Comparison of ENCODE assay signal across 10 cellular contexts in the genomic region with DNA sequence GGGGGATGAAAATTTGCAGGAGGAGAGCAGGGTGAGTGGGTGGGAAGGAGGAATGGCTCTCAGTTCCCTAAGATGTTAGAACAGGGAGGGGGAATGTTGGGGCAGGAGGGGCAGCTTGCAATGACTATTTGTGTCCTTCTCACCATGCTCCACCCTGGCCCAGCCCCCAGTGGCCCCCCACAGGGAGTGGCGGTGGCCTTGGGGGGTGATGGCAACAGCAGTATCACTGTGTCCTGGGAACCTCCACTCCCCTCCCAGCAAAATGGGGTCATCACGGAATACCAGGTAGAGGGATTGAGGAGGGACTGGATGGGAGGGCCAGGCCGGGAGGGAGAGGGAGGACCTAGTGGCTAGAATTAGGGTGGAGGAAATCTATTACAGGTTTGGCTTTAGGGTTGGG. TPM values are rescaled to one million over a fixed set of nuclear protein-coding genes. Genes with fewer than 3 reads are reported as not detected.
A peak's percentile ranks its signal among the peaks of the same experiment; 100 is the strongest.
DNase-seq lines count a peak whose midpoint lies in the region; ATAC-seq and TF ChIP-seq lines count a peak whose summit lies in the region.
"Had no signal": no experiment of that assay in that cellular context is flagged by ENCODE, and none has a peak within 500 bp of the region (broad histone marks: within the 10 kb centered on the region; RNA-seq: fewer than 3 reads in every experiment).

No MANE protein-coding gene starts in this region.

- peaks cover 32% of the 10 kb centered on the region for H3K27me3 Mint-ChIP-seq in activated CD4-positive, alpha-beta T cell treated with anti-CD3 and anti-CD28 coated beads for 36 hours
- peaks cover 75% of the 10 kb centered on the region for H3K27me3 Mint-ChIP-seq in activated B cell treated with CpG ODN at 0.5 μM for 24 hours

- peaks cover 16% of the 10 kb centered on the region for H3K4me1 Mint-ChIP-seq in activated CD4-positive, alpha-beta T cell treated with anti-CD3 and anti-CD28 coated beads for 36 hours
- peaks cover 18% of the 10 kb centered on the region for H3K4me1 Mint-ChIP-seq in activated B cell treated with CpG ODN at 0.5 μM for 24 hours
- peaks cover 22% of the 10 kb centered on the region for H3K4me1 Mint-ChIP-seq in stimulated activated effector memory CD8-positive, alpha-beta T cell treated with anti-CD3 and anti-CD28 coated beads, Interleukin-12 subunit alpha, Interleukin-12 subunit beta, amount 100 ng/mL, for 72 hours

- POLR2A ChIA-PET in activated CD4-positive, alpha-beta T cell treated with anti-CD3 and anti-CD28 coated beads for 36 hours (lab: Charles Lee), result no interaction called here
- POLR2A ChIA-PET in activated B cell treated with CpG ODN at 0.5 μM for 24 hours (lab: Charles Lee), result no interaction called here

- peak overlapping the region; percentile 65 to 68 for H3K4me3 ChIP-seq in foreskin fibroblast (ENCODE audit: low read depth in 1 of 2, low read length in 2 of 2)

- TF ChIP-seq CTCF in activated B cell treated with CpG ODN at 0.5 μM for 24 hours (IDR thresholded peaks at IDR 0.05) (no peak), foreskin fibroblast (IDR thresholded peaks at IDR 0.05; ENCODE audit: low read depth, low read length) (no peak)

- CTCF ChIA-PET in activated CD4-positive, alpha-beta T cell treated with anti-CD3 and anti-CD28 coated beads for 36 hours (lab: Charles Lee), result interaction anchor here (1.3 to 1.7 kb wide), 5 partner anchors 37 to 206 kb away, joined by 5 to 13 read pairs (median 10); a partner anchor contains a TSS
- CTCF ChIA-PET in activated B cell treated with CpG ODN at 0.5 μM for 24 hours (lab: Charles Lee), result interaction anchor here (1.3 to 1.5 kb wide), 3 partner anchors 9 to 231 kb away, joined by 4 to 9 read pairs (median 4); a partner anchor contains a TSS

- peak overlapping the region; percentile 77 for H3K4me3 Mint-ChIP-seq in activated CD4-positive, alpha-beta T cell treated with anti-CD3 and anti-CD28 coated beads for 36 hours
- H3K4me3 Mint-ChIP-seq in activated B cell treated with CpG ODN at 0.5 μM for 24 hours, result peak overlapping the region; percentile 53
- peak overlapping the region; percentile 71 for H3K4me3 Mint-ChIP-seq in stimulated activated effector memory CD8-positive, alpha-beta T cell treated with anti-CD3 and anti-CD28 coated beads, Interleukin-12 subunit alpha, Interleukin-12 subunit beta, amount 100 ng/mL, for 72 hours

- peaks cover 2% of the 10 kb centered on the region for H3K36me3 Mint-ChIP-seq in activated CD4-positive, alpha-beta T cell treated with anti-CD3 and anti-CD28 coated beads for 36 hours (ENCODE audit: low read depth)
- H3K36me3 Mint-ChIP-seq in activated B cell treated with CpG ODN at 0.5 μM for 24 hours (ENCODE audit: low read depth), result peaks cover 2% of the 10 kb centered on the region
- H3K36me3 Mint-ChIP-seq in stimulated activated effector memory CD8-positive, alpha-beta T cell treated with anti-CD3 and anti-CD28 coated beads, Interleukin-12 subunit alpha, Interleukin-12 subunit beta, amount 100 ng/mL, for 72 hours, result no peaks in the 10 kb centered on the region

- intact Hi-C loops in activated CD4-positive, alpha-beta T cell treated with anti-CD3 and anti-CD28 coated beads for 36 hours (cut with DNase I, micrococcal nuclease), result loop anchor here in 1 of 2 experiments (5.0 to 10.0 kb wide), 2 partner anchors 761 to 1012 kb away; a partner anchor contains a TSS
- intact Hi-C loops in activated B cell treated with CpG ODN at 0.5 μM for 24 hours (cut with micrococcal nuclease), result no loop called here

- no peak for ATAC-seq in activated CD4-positive, alpha-beta T cell treated with anti-CD3 and anti-CD28 coated beads for 36 hours
- ATAC-seq in activated B cell treated with CpG ODN at 0.5 μM for 24 hours (ENCODE audit: low read depth), result no peak
- no peak for ATAC-seq in stimulated activated effector memory CD8-positive, alpha-beta T cell treated with anti-CD3 and anti-CD28 coated beads, Interleukin-12 subunit alpha, Interleukin-12 subunit beta, amount 100 ng/mL, for 72 hours
- ATAC-seq in GM21447 (IDR thresholded peaks at IDR 0.05; ENCODE audit: unreplicated experiment), result no peak
- ATAC-seq in HG02981 (IDR thresholded peaks at IDR 0.05; ENCODE audit: unreplicated experiment), result no peak

- DNase-seq in activated CD4-positive, alpha-beta T cell treated with anti-CD3 and anti-CD28 coated beads for 36 hours, result no peak
- DNase-seq in activated CD4-positive, alpha-beta T cell treated with anti-CD3 and anti-CD28 coated beads for 48 hours, result no peak
- DNase-seq in activated B cell treated with CpG ODN at 0.5 μM for 24 hours, result no peak
- DNase-seq in foreskin fibroblast, result no peak
- no peak for DNase-seq in stimulated activated effector memory CD8-positive, alpha-beta T cell treated with anti-CD3 and anti-CD28 coated beads, Interleukin-12 subunit alpha, Interleukin-12 subunit beta, amount 100 ng/mL, for 72 hours (ENCODE audit: low spot score in 2 of 2)
- DNase-seq in HCEC 1CT, result no peak
- DNase-seq: NCI-H1694 had no signal

- no peak overlapping the region for H3K27ac Mint-ChIP-seq in activated CD4-positive, alpha-beta T cell treated with anti-CD3 and anti-CD28 coated beads for 36 hours
- H3K27ac Mint-ChIP-seq in activated B cell treated with CpG ODN at 0.5 μM for 24 hours, result no peak overlapping the region
- H3K27ac Mint-ChIP-seq in stimulated activated effector memory CD8-positive, alpha-beta T cell treated with anti-CD3 and anti-CD28 coated beads, Interleukin-12 subunit alpha, Interleukin-12 subunit beta, amount 100 ng/mL, for 72 hours, result peak overlapping the region; percentile 69

- H3K9me3 Mint-ChIP-seq in activated CD4-positive, alpha-beta T cell treated with anti-CD3 and anti-CD28 coated beads for 36 hours (ENCODE audit: low read depth), result no peaks in the 10 kb centered on the region
- no peaks in the 10 kb centered on the region for H3K9me3 Mint-ChIP-seq in activated B cell treated with CpG ODN at 0.5 μM for 24 hours
- H3K9me3 Mint-ChIP-seq in stimulated activated effector memory CD8-positive, alpha-beta T cell treated with anti-CD3 and anti-CD28 coated beads, Interleukin-12 subunit alpha, Interleukin-12 subunit beta, amount 100 ng/mL, for 72 hours, result no peaks in the 10 kb centered on the region

RNA-seq across cellular contexts. Expression of a gene that starts 10.2 kb away (rescaled TPM):
- 10 to 100 TPM; 21.9 to 26.1 TPM for total RNA-seq in activated CD4-positive, alpha-beta T cell treated with anti-CD3 and anti-CD28 coated beads for 36 hours
- total RNA-seq in activated B cell treated with CpG ODN at 0.5 μM for 24 hours, result 1.0 and 1.5 TPM in 2 replicates

RNA-seq across cellular contexts. Expression of a gene that starts 22.3 kb away (rescaled TPM):
- total RNA-seq in activated CD4-positive, alpha-beta T cell treated with anti-CD3 and anti-CD28 coated beads for 36 hours, result not detected
- total RNA-seq in activated B cell treated with CpG ODN at 0.5 μM for 24 hours, result not detected in 2 replicates

RNA-seq across cellular contexts. Expression of a gene that starts 43.6 kb away (rescaled TPM):
- total RNA-seq in activated CD4-positive, alpha-beta T cell treated with anti-CD3 and anti-CD28 coated beads for 36 hours, result not detected
- not detected in 2 replicates for total RNA-seq in activated B cell treated with CpG ODN at 0.5 μM for 24 hours
- total RNA-seq: T-helper 2 cell treated with Interferon-gamma antibody and Interleukin-4, amounts not matched to agents 100 ng/mL and 5 ng/mL, for 36 hours had no signal
